In genomic region chr4:15676899-15677298, GRCh38 we compare ENCODE assay signal across 18 cellular contexts. TPM values are rescaled to one million over a fixed set of nuclear protein-coding genes. Genes with fewer than 3 reads are reported as not detected.
DNase-seq lines count a peak whose midpoint lies in the region; ATAC-seq and TF ChIP-seq lines count a peak whose summit lies in the region.
"Had no signal": no experiment of that assay in that cellular context is flagged by ENCODE, and none has a peak within 500 bp of the region (broad histone marks: within the 10 kb centered on the region; RNA-seq: fewer than 3 reads in every experiment).

No MANE protein-coding gene starts in this region.

- H2AFZ ChIP-seq in PC-3 (ENCODE audit: low read length): no peak overlapping the region

- no peak for TF ChIP-seq EP300 in transverse colon (IDR thresholded peaks at IDR 0.05; ENCODE audit: low read depth)

- H3K36me3 ChIP-seq in BLaER1: peaks cover 21% of the 10 kb centered on the region; the same call in 1 of the 2 replicates
- H3K36me3 ChIP-seq in PC-3 (ENCODE audit: low read depth, low read length): no peaks in the 10 kb centered on the region
- H3K36me3 ChIP-seq in transverse colon: no peaks in the 10 kb centered on the region
- H3K36me3 ChIP-seq: gastrocnemius medialis, upper lobe of right lung had no signal

- H4K20me1 ChIP-seq in BLaER1: no peaks in the 10 kb centered on the region
- no peaks in the 10 kb centered on the region for H4K20me1 ChIP-seq in PC-3 (ENCODE audit: low read length)

- H3K27me3 ChIP-seq in BLaER1: no peaks in the 10 kb centered on the region
- H3K27me3 ChIP-seq in PC-3 (ENCODE audit: low read length): no peaks in the 10 kb centered on the region
- no peaks in the 10 kb centered on the region for H3K27me3 ChIP-seq in foreskin keratinocyte
- H3K27me3 ChIP-seq in transverse colon: no peaks in the 10 kb centered on the region
- H3K27me3 ChIP-seq: gastrocnemius medialis, upper lobe of right lung had no signal

- H3K9ac ChIP-seq in BLaER1: no peak overlapping the region
- no peak overlapping the region for H3K9ac ChIP-seq in PC-3 (ENCODE audit: low read length)
- H3K9ac ChIP-seq: KMS-11 had no signal

- H3F3A ChIP-seq in PC-3 (ENCODE audit: low read length, unreplicated experiment): no peaks in the 10 kb centered on the region

- H3K9me2 ChIP-seq in PC-3 (replicated peaks; ENCODE audit: low read length): no peaks in the 10 kb centered on the region

- TF ChIP-seq CTCF in PC-3 (conservative IDR thresholded peaks at IDR 0.05; ENCODE audit: low read depth, low read length) (no peak), foreskin keratinocyte (conservative IDR thresholded peaks at IDR 0.05) (no peak), transverse colon (IDR thresholded peaks at IDR 0.05) (no peak)

- H3K4me2 ChIP-seq in BLaER1: peak overlapping the region; percentile 86; the same call in 1 of the 2 replicates
- H3K4me2 ChIP-seq in PC-3 (ENCODE audit: low read length): peak overlapping the region; percentile 98; the same call in 1 of the 2 replicates
- H3K4me2 ChIP-seq: KMS-11 had no signal

- in situ Hi-C loops in transverse colon (cut with MboI; ENCODE audit: low pct_ligation_motif_present in 1 of 4, low pct_unique_long_range_greater_than_20kb in 1 of 4, low sequenced_read_pairs in 3 of 4): no loop called here

- no TSS peak for BruUV-seq in PC-3 (replicated peaks; lab: Mats Ljungman, UMichigan)

- CTCF ChIA-PET in PC-3 (lab: Charles Lee): no interaction called here

- H3K79me2 ChIP-seq in PC-3 (ENCODE audit: low read length): peaks cover 93% of the 10 kb centered on the region

- ATAC-seq in PC-3 (no peak), foreskin keratinocyte (no peak), HG03457 (IDR thresholded peaks at IDR 0.05; ENCODE audit: unreplicated experiment) (no peak)
- ATAC-seq: gastrocnemius medialis, upper lobe of right lung had no signal

- H3K27ac ChIP-seq in BLaER1 (0 out of 2 replicates have a peak overlapping the region, but pooled peaks have one; percentile 15), PC-3 (ENCODE audit: low read length) (peak overlapping the region; percentile 60; the same call in 1 of the 2 replicates), foreskin keratinocyte (peak overlapping the region; percentile 51), transverse colon (no peak overlapping the region)
- H3K27ac ChIP-seq: gastrocnemius medialis, KMS-11, upper lobe of right lung had no signal

- POLR2A ChIA-PET in PC-3 (lab: Charles Lee; ENCODE audit: unreplicated experiment): no interaction called here

- DNase-seq in PC-3 (no peak), foreskin keratinocyte (no peak), retina (no peak), transverse colon (no peak)
- DNase-seq: activated CD4-positive, alpha-beta T cell treated with anti-CD3 and anti-CD28 coated beads, Interleukin-2, amount 50 U/mL, for 48 hours; activated CD4-positive, CD25-positive, alpha-beta regulatory T cell; activated CD8-positive, alpha-beta memory T cell treated with anti-CD3 and anti-CD28 coated beads, Interleukin-2, amount 50 U/mL, for 48 hours; activated naive CD8-positive, alpha-beta T cell treated with anti-CD3 and anti-CD28 coated beads for 36 hours; C1 segment of cervical spinal cord; cerebellar nuclear complex; gastrocnemius medialis; hypothalamus; NCI-H187; Right ventricle myocardium superior; upper lobe of right lung had no signal

- H3K4me3 ChIP-seq in BLaER1 (no peak overlapping the region), PC-3 (ENCODE audit: low read length) (no peak overlapping the region), transverse colon (no peak overlapping the region)
- H3K4me3 ChIP-seq: gastrocnemius medialis, upper lobe of right lung had no signal

- intact Hi-C loops in PC-3 (cut with micrococcal nuclease): no loop called here
- intact Hi-C loops in transverse colon (cut with DNase I; ENCODE audit: low total_unique reads): no loop called here

- H3K4me1 ChIP-seq in BLaER1 (peaks cover 77% of the 10 kb centered on the region), PC-3 (ENCODE audit: insufficient read depth, low read length) (peaks cover 34% of the 10 kb centered on the region), foreskin keratinocyte (peaks cover 25% of the 10 kb centered on the region), transverse colon (peaks cover 0 to 10% (median 3%) of the 10 kb centered on the region in 4 donors)

- TF ChIP-seq POLR2A in transverse colon (IDR thresholded peaks at IDR 0.05): no peak

- H3K9me3 ChIP-seq in BLaER1 (peaks cover 5% of the 10 kb centered on the region; the same call in 1 of the 2 replicates), PC-3 (ENCODE audit: low read length) (no peaks in the 10 kb centered on the region), transverse colon (no peaks in the 10 kb centered on the region)
- H3K9me3 ChIP-seq: gastrocnemius medialis, upper lobe of right lung had no signal

- WGBS in transverse colon (ENCODE audit: low coverage in 1 of 2), 2 donors: 86 to 99% methylated on average over 6 of the region's 6 CpGs

RNA-seq across cellular contexts. Expression of gene FAM200B, which starts 4.7 kb away (rescaled TPM):
- total RNA-seq in PC-3 (2014; rRNA removed) (20.1 and 20.7 TPM in 2 replicates), foreskin keratinocyte (34.8 and 35.2 TPM in 2 replicates), transverse colon (10 to 100 TPM in 3 of 4 donors, 1 to 10 TPM in 1; 6.4 to 46.6 (median 28.0) TPM)
- polyA plus RNA-seq in foreskin keratinocyte: 32.8 and 38.3 TPM in 2 replicates

RNA-seq across cellular contexts. Expression of gene FBXL5, which starts 21.7 kb away (rescaled TPM):
- 21.9 and 42.4 TPM in 2 replicates for total RNA-seq in PC-3 (2014; rRNA removed)
- 58.4 and 59.8 TPM in 2 replicates for total RNA-seq in foreskin keratinocyte
- 25.5 and 31.2 TPM in 2 replicates for polyA plus RNA-seq in foreskin keratinocyte
- total RNA-seq in transverse colon: 100 to 1,000 TPM in 2 of 4 donors, 10 to 100 TPM in 2; 31.8 to 141 (median 77.5) TPM

RNA-seq across cellular contexts. Expression of gene BST1, which starts 26.0 kb away (rescaled TPM):
- 0.69 and 0.86 TPM in 2 replicates for total RNA-seq in PC-3 (2014; rRNA removed)
- total RNA-seq in foreskin keratinocyte: 3.2 and 4.4 TPM in 2 replicates
- polyA plus RNA-seq in foreskin keratinocyte: 3.4 and 4.3 TPM in 2 replicates
- total RNA-seq in transverse colon: 10 to 100 TPM in 1 of 4 donors, 1 to 10 TPM in 1, not detected in 2; 4.3 to 19.4 TPM

Comparison
In these comparisons a context has a peak if more than half of its experiments do, and no peak if none do; other contexts are left out.
1. H3K27ac ChIP-seq: peak in BLaER1 (single experiment), PC-3 (single experiment) and foreskin keratinocyte (single experiment); none in transverse colon (0 of 4).